2 cellular contexts compared by ENCODE assay signal in the genomic region with DNA sequence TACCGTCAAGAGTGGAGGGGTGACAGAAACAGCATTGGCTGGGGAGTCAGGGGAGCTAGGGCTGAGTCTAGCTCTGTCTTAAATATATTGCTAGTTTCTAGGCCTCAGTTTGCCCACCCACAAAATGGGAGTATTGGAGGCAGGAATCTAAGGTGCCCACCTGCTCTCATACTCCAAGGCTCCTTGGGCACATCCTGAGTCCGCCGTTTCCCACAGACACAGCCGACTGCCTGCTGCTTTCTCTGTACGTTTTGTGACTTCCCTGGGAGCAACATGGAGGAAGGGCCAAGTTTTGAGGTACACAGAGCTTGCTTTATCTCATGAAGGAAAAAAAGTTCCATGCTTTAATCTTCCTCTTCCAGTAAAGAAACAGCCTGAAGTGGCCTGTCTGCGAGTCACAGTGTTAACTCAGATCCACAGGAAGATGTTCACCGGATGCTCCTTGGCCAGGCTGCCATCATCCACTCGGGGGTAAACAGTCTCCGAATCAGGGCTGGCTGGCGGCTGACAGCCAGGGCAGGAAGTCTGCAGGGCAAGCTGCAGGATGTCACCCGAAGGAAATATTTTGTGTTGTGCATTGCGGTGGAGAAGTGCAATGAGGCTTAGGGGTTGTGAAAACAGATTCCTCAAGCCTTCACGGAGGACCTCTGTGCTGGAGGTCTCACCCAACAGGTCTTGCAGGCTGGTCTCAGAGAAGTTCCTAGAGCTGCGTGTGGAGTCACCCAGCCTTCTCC.
TF ChIP-seq lines count a peak whose summit lies in the region.

No MANE protein-coding gene starts in this region.

TF ChIP-seq in A549, 52 proteins besides CTCF, POLR2A, EP300 and RAD21:
- TF ChIP-seq KDM1A (IDR thresholded peaks at IDR 0.05; ENCODE audit: low read depth) (peak; percentile 37; the same call in 1 of the 2 replicates), FOSB (CRISPR knock-in tag; IDR thresholded peaks at IDR 0.05) (no peak)
TF ChIP-seq in A549: peak in this region for 1.

TF ChIP-seq in HepG2, 621 proteins besides CTCF, POLR2A, EP300 and RAD21 (continues in another document):
- TF ChIP-seq ZNF562 (CRISPR knock-in tag; IDR thresholded peaks at IDR 0.05; ENCODE audit: borderline replicate concordance) (no peak), ZNF629 (CRISPR knock-in tag; conservative IDR thresholded peaks at IDR 0.05) (peak; percentile 90), ZNF607 (CRISPR knock-in tag; IDR thresholded peaks at IDR 0.05; ENCODE audit: borderline replicate concordance) (no peak), SAP130 (CRISPR knock-in tag; IDR thresholded peaks at IDR 0.05; ENCODE audit: low read depth) (peak; percentile 23; the same call in 1 of the 2 replicates), ZFP90 (CRISPR knock-in tag; IDR thresholded peaks at IDR 0.05; ENCODE audit: borderline replicate concordance) (no peak), NFE2 (CRISPR knock-in tag; IDR thresholded peaks at IDR 0.05) (no peak), ZMYM3 (CRISPR knock-in tag; IDR thresholded peaks at IDR 0.05) (peak; percentile 57; the same call in 1 of the 2 replicates), KDM5A (IDR thresholded peaks at IDR 0.05; ENCODE audit: borderline replicate concordance, low read length) (no peak), REXO4 (CRISPR knock-in tag; IDR thresholded peaks at IDR 0.05; ENCODE audit: borderline replicate concordance) (no peak), FOXC1 (CRISPR knock-in tag; IDR thresholded peaks at IDR 0.05; ENCODE audit: borderline replicate concordance) (no peak), GABPA (IDR thresholded peaks at IDR 0.05; ENCODE audit: low read depth, low read length) (no peak), GABPA (CRISPR knock-in tag; IDR thresholded peaks at IDR 0.05; ENCODE audit: low read depth) (peak; percentile 37; the same call in 1 of the 2 replicates), ZC3H13 (CRISPR knock-in tag; IDR thresholded peaks at IDR 0.05) (no peak), PTBP1 (IDR thresholded peaks at IDR 0.05; ENCODE audit: low read depth, low read length, poor library complexity, severe bottlenecking) (no peak), NFIC (IDR thresholded peaks at IDR 0.05; ENCODE audit: low read length) (no peak), NAIF1 (CRISPR knock-in tag; IDR thresholded peaks at IDR 0.05; ENCODE audit: borderline replicate concordance) (no peak), ZSCAN25 (CRISPR knock-in tag; IDR thresholded peaks at IDR 0.05) (0 out of 2 replicates have a peak, but pooled peaks have one; percentile 31), ZNF441 (CRISPR knock-in tag; IDR thresholded peaks at IDR 0.05; ENCODE audit: borderline replicate concordance) (no peak)
- TF ChIP-seq, protein P1, sequence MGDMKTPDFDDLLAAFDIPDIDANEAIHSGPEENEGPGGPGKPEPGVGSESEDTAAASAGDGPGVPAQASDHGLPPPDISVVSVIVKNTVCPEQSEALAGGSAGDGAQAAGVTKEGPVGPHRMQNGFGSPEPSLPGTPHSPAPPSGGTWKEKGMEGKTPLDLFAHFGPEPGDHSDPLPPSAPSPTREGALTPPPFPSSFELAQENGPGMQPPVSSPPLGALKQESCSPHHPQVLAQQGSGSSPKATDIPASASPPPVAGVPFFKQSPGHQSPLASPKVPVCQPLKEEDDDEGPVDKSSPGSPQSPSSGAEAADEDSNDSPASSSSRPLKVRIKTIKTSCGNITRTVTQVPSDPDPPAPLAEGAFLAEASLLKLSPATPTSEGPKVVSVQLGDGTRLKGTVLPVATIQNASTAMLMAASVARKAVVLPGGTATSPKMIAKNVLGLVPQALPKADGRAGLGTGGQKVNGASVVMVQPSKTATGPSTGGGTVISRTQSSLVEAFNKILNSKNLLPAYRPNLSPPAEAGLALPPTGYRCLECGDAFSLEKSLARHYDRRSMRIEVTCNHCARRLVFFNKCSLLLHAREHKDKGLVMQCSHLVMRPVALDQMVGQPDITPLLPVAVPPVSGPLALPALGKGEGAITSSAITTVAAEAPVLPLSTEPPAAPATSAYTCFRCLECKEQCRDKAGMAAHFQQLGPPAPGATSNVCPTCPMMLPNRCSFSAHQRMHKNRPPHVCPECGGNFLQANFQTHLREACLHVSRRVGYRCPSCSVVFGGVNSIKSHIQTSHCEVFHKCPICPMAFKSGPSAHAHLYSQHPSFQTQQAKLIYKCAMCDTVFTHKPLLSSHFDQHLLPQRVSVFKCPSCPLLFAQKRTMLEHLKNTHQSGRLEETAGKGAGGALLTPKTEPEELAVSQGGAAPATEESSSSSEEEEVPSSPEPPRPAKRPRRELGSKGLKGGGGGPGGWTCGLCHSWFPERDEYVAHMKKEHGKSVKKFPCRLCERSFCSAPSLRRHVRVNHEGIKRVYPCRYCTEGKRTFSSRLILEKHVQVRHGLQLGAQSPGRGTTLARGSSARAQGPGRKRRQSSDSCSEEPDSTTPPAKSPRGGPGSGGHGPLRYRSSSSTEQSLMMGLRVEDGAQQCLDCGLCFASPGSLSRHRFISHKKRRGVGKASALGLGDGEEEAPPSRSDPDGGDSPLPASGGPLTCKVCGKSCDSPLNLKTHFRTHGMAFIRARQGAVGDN (CRISPR knock-in tag; IDR thresholded peaks at IDR 0.05) = peak; percentile 35
- TF ChIP-seq, protein P2, sequence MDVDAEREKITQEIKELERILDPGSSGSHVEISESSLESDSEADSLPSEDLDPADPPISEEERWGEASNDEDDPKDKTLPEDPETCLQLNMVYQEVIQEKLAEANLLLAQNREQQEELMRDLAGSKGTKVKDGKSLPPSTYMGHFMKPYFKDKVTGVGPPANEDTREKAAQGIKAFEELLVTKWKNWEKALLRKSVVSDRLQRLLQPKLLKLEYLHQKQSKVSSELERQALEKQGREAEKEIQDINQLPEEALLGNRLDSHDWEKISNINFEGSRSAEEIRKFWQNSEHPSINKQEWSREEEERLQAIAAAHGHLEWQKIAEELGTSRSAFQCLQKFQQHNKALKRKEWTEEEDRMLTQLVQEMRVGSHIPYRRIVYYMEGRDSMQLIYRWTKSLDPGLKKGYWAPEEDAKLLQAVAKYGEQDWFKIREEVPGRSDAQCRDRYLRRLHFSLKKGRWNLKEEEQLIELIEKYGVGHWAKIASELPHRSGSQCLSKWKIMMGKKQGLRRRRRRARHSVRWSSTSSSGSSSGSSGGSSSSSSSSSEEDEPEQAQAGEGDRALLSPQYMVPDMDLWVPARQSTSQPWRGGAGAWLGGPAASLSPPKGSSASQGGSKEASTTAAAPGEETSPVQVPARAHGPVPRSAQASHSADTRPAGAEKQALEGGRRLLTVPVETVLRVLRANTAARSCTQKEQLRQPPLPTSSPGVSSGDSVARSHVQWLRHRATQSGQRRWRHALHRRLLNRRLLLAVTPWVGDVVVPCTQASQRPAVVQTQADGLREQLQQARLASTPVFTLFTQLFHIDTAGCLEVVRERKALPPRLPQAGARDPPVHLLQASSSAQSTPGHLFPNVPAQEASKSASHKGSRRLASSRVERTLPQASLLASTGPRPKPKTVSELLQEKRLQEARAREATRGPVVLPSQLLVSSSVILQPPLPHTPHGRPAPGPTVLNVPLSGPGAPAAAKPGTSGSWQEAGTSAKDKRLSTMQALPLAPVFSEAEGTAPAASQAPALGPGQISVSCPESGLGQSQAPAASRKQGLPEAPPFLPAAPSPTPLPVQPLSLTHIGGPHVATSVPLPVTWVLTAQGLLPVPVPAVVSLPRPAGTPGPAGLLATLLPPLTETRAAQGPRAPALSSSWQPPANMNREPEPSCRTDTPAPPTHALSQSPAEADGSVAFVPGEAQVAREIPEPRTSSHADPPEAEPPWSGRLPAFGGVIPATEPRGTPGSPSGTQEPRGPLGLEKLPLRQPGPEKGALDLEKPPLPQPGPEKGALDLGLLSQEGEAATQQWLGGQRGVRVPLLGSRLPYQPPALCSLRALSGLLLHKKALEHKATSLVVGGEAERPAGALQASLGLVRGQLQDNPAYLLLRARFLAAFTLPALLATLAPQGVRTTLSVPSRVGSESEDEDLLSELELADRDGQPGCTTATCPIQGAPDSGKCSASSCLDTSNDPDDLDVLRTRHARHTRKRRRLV (CRISPR knock-in tag; IDR thresholded peaks at IDR 0.05) = no peak
- TF ChIP-seq, protein P3, sequence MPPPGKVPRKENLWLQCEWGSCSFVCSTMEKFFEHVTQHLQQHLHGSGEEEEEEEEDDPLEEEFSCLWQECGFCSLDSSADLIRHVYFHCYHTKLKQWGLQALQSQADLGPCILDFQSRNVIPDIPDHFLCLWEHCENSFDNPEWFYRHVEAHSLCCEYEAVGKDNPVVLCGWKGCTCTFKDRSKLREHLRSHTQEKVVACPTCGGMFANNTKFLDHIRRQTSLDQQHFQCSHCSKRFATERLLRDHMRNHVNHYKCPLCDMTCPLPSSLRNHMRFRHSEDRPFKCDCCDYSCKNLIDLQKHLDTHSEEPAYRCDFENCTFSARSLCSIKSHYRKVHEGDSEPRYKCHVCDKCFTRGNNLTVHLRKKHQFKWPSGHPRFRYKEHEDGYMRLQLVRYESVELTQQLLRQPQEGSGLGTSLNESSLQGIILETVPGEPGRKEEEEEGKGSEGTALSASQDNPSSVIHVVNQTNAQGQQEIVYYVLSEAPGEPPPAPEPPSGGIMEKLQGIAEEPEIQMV (CRISPR knock-in tag; IDR thresholded peaks at IDR 0.05; ENCODE audit: low read depth) = no peak
- TF ChIP-seq, protein P4, sequence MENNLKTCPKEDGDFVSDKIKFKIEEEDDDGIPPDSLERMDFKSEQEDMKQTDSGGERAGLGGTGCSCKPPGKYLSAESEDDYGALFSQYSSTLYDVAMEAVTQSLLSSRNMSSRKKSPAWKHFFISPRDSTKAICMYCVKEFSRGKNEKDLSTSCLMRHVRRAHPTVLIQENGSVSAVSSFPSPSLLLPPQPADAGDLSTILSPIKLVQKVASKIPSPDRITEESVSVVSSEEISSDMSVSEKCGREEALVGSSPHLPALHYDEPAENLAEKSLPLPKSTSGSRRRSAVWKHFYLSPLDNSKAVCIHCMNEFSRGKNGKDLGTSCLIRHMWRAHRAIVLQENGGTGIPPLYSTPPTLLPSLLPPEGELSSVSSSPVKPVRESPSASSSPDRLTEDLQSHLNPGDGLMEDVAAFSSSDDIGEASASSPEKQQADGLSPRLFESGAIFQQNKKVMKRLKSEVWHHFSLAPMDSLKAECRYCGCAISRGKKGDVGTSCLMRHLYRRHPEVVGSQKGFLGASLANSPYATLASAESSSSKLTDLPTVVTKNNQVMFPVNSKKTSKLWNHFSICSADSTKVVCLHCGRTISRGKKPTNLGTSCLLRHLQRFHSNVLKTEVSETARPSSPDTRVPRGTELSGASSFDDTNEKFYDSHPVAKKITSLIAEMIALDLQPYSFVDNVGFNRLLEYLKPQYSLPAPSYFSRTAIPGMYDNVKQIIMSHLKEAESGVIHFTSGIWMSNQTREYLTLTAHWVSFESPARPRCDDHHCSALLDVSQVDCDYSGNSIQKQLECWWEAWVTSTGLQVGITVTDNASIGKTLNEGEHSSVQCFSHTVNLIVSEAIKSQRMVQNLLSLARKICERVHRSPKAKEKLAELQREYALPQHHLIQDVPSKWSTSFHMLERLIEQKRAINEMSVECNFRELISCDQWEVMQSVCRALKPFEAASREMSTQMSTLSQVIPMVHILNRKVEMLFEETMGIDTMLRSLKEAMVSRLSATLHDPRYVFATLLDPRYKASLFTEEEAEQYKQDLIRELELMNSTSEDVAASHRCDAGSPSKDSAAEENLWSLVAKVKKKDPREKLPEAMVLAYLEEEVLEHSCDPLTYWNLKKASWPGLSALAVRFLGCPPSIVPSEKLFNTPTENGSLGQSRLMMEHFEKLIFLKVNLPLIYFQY (CRISPR knock-in tag; IDR thresholded peaks at IDR 0.05; ENCODE audit: borderline replicate concordance) = no peak
- TF ChIP-seq, protein P5, sequence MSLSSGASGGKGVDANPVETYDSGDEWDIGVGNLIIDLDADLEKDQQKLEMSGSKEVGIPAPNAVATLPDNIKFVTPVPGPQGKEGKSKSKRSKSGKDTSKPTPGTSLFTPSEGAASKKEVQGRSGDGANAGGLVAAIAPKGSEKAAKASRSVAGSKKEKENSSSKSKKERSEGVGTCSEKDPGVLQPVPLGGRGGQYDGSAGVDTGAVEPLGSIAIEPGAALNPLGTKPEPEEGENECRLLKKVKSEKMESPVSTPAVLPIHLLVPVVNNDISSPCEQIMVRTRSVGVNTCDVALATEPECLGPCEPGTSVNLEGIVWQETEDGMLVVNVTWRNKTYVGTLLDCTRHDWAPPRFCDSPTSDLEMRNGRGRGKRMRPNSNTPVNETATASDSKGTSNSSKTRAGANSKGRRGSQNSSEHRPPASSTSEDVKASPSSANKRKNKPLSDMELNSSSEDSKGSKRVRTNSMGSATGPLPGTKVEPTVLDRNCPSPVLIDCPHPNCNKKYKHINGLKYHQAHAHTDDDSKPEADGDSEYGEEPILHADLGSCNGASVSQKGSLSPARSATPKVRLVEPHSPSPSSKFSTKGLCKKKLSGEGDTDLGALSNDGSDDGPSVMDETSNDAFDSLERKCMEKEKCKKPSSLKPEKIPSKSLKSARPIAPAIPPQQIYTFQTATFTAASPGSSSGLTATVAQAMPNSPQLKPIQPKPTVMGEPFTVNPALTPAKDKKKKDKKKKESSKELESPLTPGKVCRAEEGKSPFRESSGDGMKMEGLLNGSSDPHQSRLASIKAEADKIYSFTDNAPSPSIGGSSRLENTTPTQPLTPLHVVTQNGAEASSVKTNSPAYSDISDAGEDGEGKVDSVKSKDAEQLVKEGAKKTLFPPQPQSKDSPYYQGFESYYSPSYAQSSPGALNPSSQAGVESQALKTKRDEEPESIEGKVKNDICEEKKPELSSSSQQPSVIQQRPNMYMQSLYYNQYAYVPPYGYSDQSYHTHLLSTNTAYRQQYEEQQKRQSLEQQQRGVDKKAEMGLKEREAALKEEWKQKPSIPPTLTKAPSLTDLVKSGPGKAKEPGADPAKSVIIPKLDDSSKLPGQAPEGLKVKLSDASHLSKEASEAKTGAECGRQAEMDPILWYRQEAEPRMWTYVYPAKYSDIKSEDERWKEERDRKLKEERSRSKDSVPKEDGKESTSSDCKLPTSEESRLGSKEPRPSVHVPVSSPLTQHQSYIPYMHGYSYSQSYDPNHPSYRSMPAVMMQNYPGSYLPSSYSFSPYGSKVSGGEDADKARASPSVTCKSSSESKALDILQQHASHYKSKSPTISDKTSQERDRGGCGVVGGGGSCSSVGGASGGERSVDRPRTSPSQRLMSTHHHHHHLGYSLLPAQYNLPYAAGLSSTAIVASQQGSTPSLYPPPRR (CRISPR knock-in tag; IDR thresholded peaks at IDR 0.05; ENCODE audit: borderline replicate concordance) = no peak
- TF ChIP-seq, protein P6, sequence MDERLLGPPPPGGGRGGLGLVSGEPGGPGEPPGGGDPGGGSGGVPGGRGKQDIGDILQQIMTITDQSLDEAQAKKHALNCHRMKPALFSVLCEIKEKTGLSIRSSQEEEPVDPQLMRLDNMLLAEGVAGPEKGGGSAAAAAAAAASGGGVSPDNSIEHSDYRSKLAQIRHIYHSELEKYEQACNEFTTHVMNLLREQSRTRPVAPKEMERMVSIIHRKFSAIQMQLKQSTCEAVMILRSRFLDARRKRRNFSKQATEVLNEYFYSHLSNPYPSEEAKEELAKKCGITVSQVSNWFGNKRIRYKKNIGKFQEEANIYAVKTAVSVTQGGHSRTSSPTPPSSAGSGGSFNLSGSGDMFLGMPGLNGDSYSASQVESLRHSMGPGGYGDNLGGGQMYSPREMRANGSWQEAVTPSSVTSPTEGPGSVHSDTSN (CRISPR knock-in tag; IDR thresholded peaks at IDR 0.05) = no peak
- TF ChIP-seq, protein P7, sequence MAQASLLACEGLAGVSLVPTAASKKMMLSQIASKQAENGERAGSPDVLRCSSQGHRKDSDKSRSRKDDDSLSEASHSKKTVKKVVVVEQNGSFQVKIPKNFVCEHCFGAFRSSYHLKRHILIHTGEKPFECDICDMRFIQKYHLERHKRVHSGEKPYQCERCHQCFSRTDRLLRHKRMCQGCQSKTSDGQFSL (CRISPR knock-in tag; IDR thresholded peaks at IDR 0.05) = no peak
- TF ChIP-seq, protein P8, sequence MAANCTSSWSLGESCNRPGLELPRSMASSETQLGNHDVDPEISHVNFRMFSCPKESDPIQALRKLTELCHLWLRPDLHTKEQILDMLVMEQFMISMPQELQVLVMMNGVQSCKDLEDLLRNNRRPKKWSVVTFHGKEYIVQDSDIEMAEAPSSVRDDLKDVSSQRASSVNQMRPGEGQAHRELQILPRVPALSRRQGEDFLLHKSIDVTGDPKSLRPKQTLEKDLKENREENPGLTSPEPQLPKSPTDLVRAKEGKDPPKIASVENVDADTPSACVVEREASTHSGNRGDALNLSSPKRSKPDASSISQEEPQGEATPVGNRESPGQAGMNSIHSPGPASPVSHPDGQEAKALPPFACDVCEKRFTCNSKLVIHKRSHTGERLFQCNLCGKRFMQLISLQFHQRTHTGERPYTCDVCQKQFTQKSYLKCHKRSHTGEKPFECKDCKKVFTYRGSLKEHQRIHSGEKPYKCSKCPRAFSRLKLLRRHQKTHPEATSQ (CRISPR knock-in tag; IDR thresholded peaks at IDR 0.05; ENCODE audit: borderline replicate concordance) = no peak
